Comparison of ENCODE assay signal across 14 cellular contexts in genomic region chr13:98217597-98217996, GRCh38. TPM values are rescaled to one million over a fixed set of nuclear protein-coding genes. Genes with fewer than 3 reads are reported as not detected.
"Had no signal": no experiment of that assay in that cellular context is flagged by ENCODE, and none has a peak within 500 bp of the region (broad histone marks: within the 10 kb centered on the region; RNA-seq: fewer than 3 reads in every experiment).

No MANE protein-coding gene starts in this region.

- H3K9me3 Mint-ChIP-seq: activated CD8-positive, alpha-beta T cell treated with anti-CD3 and anti-CD28 coated beads for 36 hours had no signal

- H3K27ac ChIP-seq: esophagus squamous epithelium, heart left ventricle, tibial nerve had no signal

- H3K9me3 ChIP-seq: esophagus squamous epithelium, heart left ventricle, tibial nerve had no signal

- FAIRE-seq: keratinocyte had no signal

- H3K27ac Mint-ChIP-seq: activated CD8-positive, alpha-beta T cell treated with anti-CD3 and anti-CD28 coated beads for 36 hours had no signal

- H3K4me2 ChIP-seq: smooth muscle cell had no signal

- DNase-seq: activated CD4-positive, alpha-beta T cell treated with anti-CD3 and anti-CD28 coated beads for 4 hours; activated CD8-positive, alpha-beta memory T cell treated with anti-CD3 and anti-CD28 coated beads, Interleukin-2, amount 50 U/mL, for 4 hours; activated CD8-positive, alpha-beta T cell treated with anti-CD3 and anti-CD28 coated beads for 36 hours; aorta; esophagus squamous epithelium; foreskin melanocyte; heart left ventricle; left ventricle myocardium superior; midbrain; right cardiac atrium had no signal

- H3K4me3 Mint-ChIP-seq: activated CD8-positive, alpha-beta T cell treated with anti-CD3 and anti-CD28 coated beads for 36 hours had no signal

- H3K4me3 ChIP-seq: esophagus squamous epithelium, heart left ventricle, smooth muscle cell, tibial nerve had no signal

- ATAC-seq: activated CD8-positive, alpha-beta T cell treated with anti-CD3 and anti-CD28 coated beads for 36 hours; heart left ventricle; left ventricle myocardium superior; right cardiac atrium had no signal

- H3K27me3 ChIP-seq: esophagus squamous epithelium, heart left ventricle, tibial nerve had no signal

RNA-seq across cellular contexts. Expression of gene RNF113B, which starts 40.5 kb away (rescaled TPM):
- total RNA-seq: activated CD8-positive, alpha-beta T cell treated with anti-CD3 and anti-CD28 coated beads for 36 hours; aorta; esophagus squamous epithelium; heart left ventricle; left ventricle myocardium superior; posterior vena cava; right cardiac atrium; smooth muscle cell; tibial nerve had no signal
- polyA plus RNA-seq: aorta, heart left ventricle, keratinocyte, right cardiac atrium had no signal
